Comparison of ENCODE assay signal across 12 cellular contexts in the genomic region with DNA sequence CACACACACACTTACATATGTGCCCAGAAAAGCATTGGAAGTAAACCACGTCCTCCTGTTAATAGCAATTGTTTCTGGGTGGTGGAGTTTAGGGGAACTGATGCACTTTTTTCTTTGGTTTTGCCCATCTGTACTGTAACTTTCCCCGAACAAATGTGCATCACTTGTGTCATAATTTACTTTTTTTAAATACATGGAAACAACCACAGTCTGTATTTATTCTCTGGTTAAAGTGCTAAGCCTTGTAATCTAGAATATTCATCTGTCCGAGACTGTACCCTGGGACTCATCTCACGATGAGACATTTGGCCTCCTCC.
DNase-seq lines count a peak whose midpoint lies in the region; ATAC-seq and TF ChIP-seq lines count a peak whose summit lies in the region.
"Had no signal": no experiment of that assay in that cellular context is flagged by ENCODE, and none has a peak within 500 bp of the region (broad histone marks: within the 10 kb centered on the region; RNA-seq: fewer than 3 reads in every experiment).

No MANE protein-coding gene starts in this region.

- peaks cover 0 to 7% (median 2%) of the 10 kb centered on the region in 3 experiments; a peak in 3 of 7 replicates for H3K36me3 Mint-ChIP-seq in H9 (ENCODE audit: insufficient read depth in 1 of 3, low read depth in 3 of 3)
- H3K36me3 Mint-ChIP-seq: mesothelial cell of epicardium had no signal

- no peak overlapping the region for H3K4me3 Mint-ChIP-seq in H9
- H3K4me3 Mint-ChIP-seq: mesothelial cell of epicardium had no signal

- no peaks in the 10 kb centered on the region for H3K23me2 ChIP-seq in H9 (ENCODE audit: insufficient read length, low read depth, low read length, poor library complexity, severe bottlenecking)

- H4K5ac ChIP-seq in H9 (ENCODE audit: insufficient read length, low read depth, low read length) = no peak overlapping the region

- H3K36me3 ChIP-seq in OCI-LY3 (replicated peaks; ENCODE audit: low read depth, low read length) (no peaks in the 10 kb centered on the region), esophagus squamous epithelium (no peaks in the 10 kb centered on the region), skeletal muscle tissue (ENCODE audit: control insufficient read depth in 3 of 3, insufficient read depth in 3 of 3, low read length in 3 of 3) (peaks cover 0 to 3% (median 0%) of the 10 kb centered on the region in 3 donors)

- H3K56ac ChIP-seq in H9 (ENCODE audit: insufficient read length, low read depth, low read length) = no peak overlapping the region

- H4K20me1 ChIP-seq in OCI-LY3 (ENCODE audit: insufficient read depth, low read length) = no peaks in the 10 kb centered on the region
- H4K20me1 ChIP-seq in H9 (ENCODE audit: control insufficient read depth, insufficient read depth, insufficient read length) = no peaks in the 10 kb centered on the region

- H2BK15ac ChIP-seq in H9 (ENCODE audit: low read depth, low read length) = no peak overlapping the region

- DNase-seq in esophagus squamous epithelium (lab: John Stamatoyannopoulos, UW) (no peak), hepatic stellate cell (ENCODE audit: low spot score) (no peak), DMS 273 (lab: John Stamatoyannopoulos, UW; ENCODE audit: unreplicated experiment) (no peak), H9 (no peak)
- DNase-seq: activated effector memory CD4-positive, alpha-beta T cell treated with anti-CD3 and anti-CD28 coated beads, Interleukin-2, amount 50 U/mL, for 16 hours; NCI-H1417; NCI-H524 treated with DMSO at 0.1 percent for 48 hours had no signal

- H3T11ph ChIP-seq in H9 (ENCODE audit: low read length) = no peak overlapping the region

- no peak overlapping the region for H3K27ac Mint-ChIP-seq in H9
- H3K27ac Mint-ChIP-seq: mesothelial cell of epicardium had no signal

- H3K18ac ChIP-seq in H9 (ENCODE audit: insufficient read length, low read depth, low read length) = no peak overlapping the region

- H3K4me1 ChIP-seq in OCI-LY3 (ENCODE audit: low read length) = peaks cover 67% of the 10 kb centered on the region
- peaks cover 14 to 98% (median 65%) of the 10 kb centered on the region in 3 donors for H3K4me1 ChIP-seq in esophagus squamous epithelium
- peaks cover 90 to 99% (median 96%) of the 10 kb centered on the region in 3 donors for H3K4me1 ChIP-seq in skeletal muscle tissue (ENCODE audit: control insufficient read depth in 3 of 3, insufficient read depth in 3 of 3, low read length in 3 of 3)
- no peaks in the 10 kb centered on the region for H3K4me1 ChIP-seq in H9 (ENCODE audit: insufficient read depth, low read length)

- H3K9ac ChIP-seq in OCI-LY3 (ENCODE audit: low read length) (no peak overlapping the region), skeletal muscle tissue (ENCODE audit: low read depth in 1 of 3, low read length in 3 of 3) (peak overlapping the region; percentile 63 to 92 (median 66)), H9 (ENCODE audit: extremely low read depth, insufficient read length, low read length) (no peak overlapping the region)

- H3K4me2 ChIP-seq in OCI-LY3 (ENCODE audit: low read length) (peak overlapping the region; percentile 43), H9 (ENCODE audit: insufficient read depth, insufficient read length, low read length) (no peak overlapping the region)

- no peak overlapping the region for H3K14ac ChIP-seq in H9 (ENCODE audit: insufficient read depth, low read length)

- no peak for TF ChIP-seq POLR2A in esophagus squamous epithelium (IDR thresholded peaks at IDR 0.05)

- ATAC-seq in GM21717 (IDR thresholded peaks at IDR 0.05; ENCODE audit: unreplicated experiment) (peak; percentile 9), esophagus mucosa (no peak)

- H3K79me1 ChIP-seq in H9 (ENCODE audit: insufficient read depth, low read depth, low read length, poor library complexity, severe bottlenecking) = no peaks in the 10 kb centered on the region

- no peak overlapping the region for H2BK12ac ChIP-seq in H9 (ENCODE audit: insufficient read length, low read depth, low read length)

- H3K4ac ChIP-seq in H9 (ENCODE audit: low read depth, low read length) = no peak overlapping the region

- 45 to 48% methylated on average over 4 of the region's 4 CpGs for WGBS in esophagus squamous epithelium, 2 donors
- no CpG with 5 or more reads among the region's 4 CpGs for WGBS in H9 (ENCODE audit: extremely low coverage, insufficient read length, low lambda C conversion rate)

- TF ChIP-seq CTCF in OCI-LY3 (IDR thresholded peaks at IDR 0.05; ENCODE audit: low read depth, low read length) = no peak
- TF ChIP-seq CTCF in esophagus squamous epithelium (IDR thresholded peaks at IDR 0.05) = no peak
- TF ChIP-seq CTCF in H9 (conservative IDR thresholded peaks at IDR 0.05) = no peak

- H2BK5ac ChIP-seq in H9 (ENCODE audit: insufficient read length, low read length) = no peak overlapping the region

- H3K79me2 ChIP-seq in OCI-LY3 (ENCODE audit: low read length) = no peaks in the 10 kb centered on the region
- H3K79me2 ChIP-seq in H9 (ENCODE audit: insufficient read depth, low read length) = no peaks in the 10 kb centered on the region

- H3K9me3 ChIP-seq in OCI-LY3 (ENCODE audit: insufficient read depth, low read length) (no peaks in the 10 kb centered on the region), esophagus squamous epithelium (no peaks in the 10 kb centered on the region), skeletal muscle tissue (ENCODE audit: control insufficient read depth in 3 of 3, low read length in 3 of 3) (no peaks in the 10 kb centered on the region), H9 (ENCODE audit: control insufficient read depth, low read depth, low read length) (no peaks in the 10 kb centered on the region)

- peaks cover 6 to 7% of the 10 kb centered on the region in 2 experiments; a peak in 4 of 5 replicates for H3K9me3 Mint-ChIP-seq in H9
- H3K9me3 Mint-ChIP-seq: mesothelial cell of epicardium had no signal

- no peak overlapping the region for H3K4me3 ChIP-seq in OCI-LY3 (ENCODE audit: low read length)
- H3K4me3 ChIP-seq in esophagus squamous epithelium = no peak overlapping the region
- peak overlapping the region; percentile 15 to 86 (median 34) for H3K4me3 ChIP-seq in skeletal muscle tissue (ENCODE audit: low read length in 3 of 3)

- 0 out of 2 replicates have a peak overlapping the region, but pooled peaks have one; percentile 44 for H2AFZ ChIP-seq in OCI-LY3 (ENCODE audit: low read depth, low read length)
- no peak overlapping the region for H2AFZ ChIP-seq in H9 (ENCODE audit: low read length)

- H3K27ac ChIP-seq in OCI-LY3 (ENCODE audit: low read length) = peak overlapping the region; percentile 5; the same call in 1 of the 2 replicates
- H3K27ac ChIP-seq in esophagus squamous epithelium = peak overlapping the region; percentile 66 to 85 (median 81)
- H3K27ac ChIP-seq in skeletal muscle tissue (ENCODE audit: low read depth, low read length) = peak overlapping the region; percentile 97
- no peak overlapping the region for H3K27ac ChIP-seq in H9 (ENCODE audit: insufficient read length, low read depth, low read length)

- intact Hi-C loops in esophagus squamous epithelium (cut with DNase I) = no loop called here

- H2BK120ac ChIP-seq in H9 (ENCODE audit: low read depth, low read length, poor library complexity, severe bottlenecking) = no peak overlapping the region

- H3K27me3 ChIP-seq in OCI-LY3 (ENCODE audit: low read depth, low read length) (no peaks in the 10 kb centered on the region), esophagus squamous epithelium (no peaks in the 10 kb centered on the region), skeletal muscle tissue (ENCODE audit: control insufficient read depth in 3 of 3, insufficient read depth in 3 of 3, low read length in 3 of 3) (no peaks in the 10 kb centered on the region), H9 (ENCODE audit: insufficient read depth, low read length) (no peaks in the 10 kb centered on the region)

- no peak overlapping the region for H2AK5ac ChIP-seq in H9 (ENCODE audit: insufficient read length, low read length)

- no peak overlapping the region for H3K23ac ChIP-seq in H9 (ENCODE audit: insufficient read length, low read depth, low read length)

- H4K91ac ChIP-seq in H9 (ENCODE audit: insufficient read length, low read depth, low read length) = no peak overlapping the region

- no peak overlapping the region for H2BK20ac ChIP-seq in H9 (ENCODE audit: low read depth, low read length, poor library complexity, severe bottlenecking)

- no peak overlapping the region for H4K8ac ChIP-seq in H9 (replicated peaks; ENCODE audit: insufficient read length, low read depth, low read length)

- peaks cover 4% of the 10 kb centered on the region for H3K27me3 Mint-ChIP-seq in H9 (ENCODE audit: low read depth)

- peaks cover 11 to 17% of the 10 kb centered on the region in 2 experiments for H3K4me1 Mint-ChIP-seq in H9

Comparison
In these comparisons a context has a peak if more than half of its experiments do, and no peak if none do; other contexts are left out.
1. H3K4me3 ChIP-seq: peak in skeletal muscle tissue (3 of 3); none in OCI-LY3 (single experiment) and esophagus squamous epithelium (0 of 4).
2. H3K9ac ChIP-seq: peak in skeletal muscle tissue (3 of 3); none in OCI-LY3 (single experiment) and H9 (single experiment).